Comparison of ENCODE assay signal across 1 cellular context in the genomic region with DNA sequence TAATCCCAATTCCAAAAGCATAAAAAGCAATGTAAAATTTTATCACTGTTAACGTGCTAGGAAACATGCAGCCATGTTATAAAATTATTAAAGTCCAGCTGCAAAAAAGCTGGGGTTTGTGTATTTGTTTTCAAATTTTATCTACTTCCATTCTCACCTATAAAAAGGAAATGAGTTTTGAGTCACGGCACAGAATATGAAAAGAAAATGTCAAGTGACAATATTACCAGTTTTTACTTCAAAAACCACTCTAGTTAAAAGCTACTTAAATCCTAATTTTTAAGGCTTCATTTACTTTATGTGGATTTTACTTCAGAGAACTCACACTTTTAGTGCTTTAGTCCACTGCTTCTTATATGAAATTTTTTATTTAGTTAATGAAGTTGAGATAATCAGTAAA.
TF ChIP-seq lines count a peak whose summit lies in the region.

No MANE protein-coding gene starts in this region.

TF ChIP-seq in IMR-90, 13 proteins besides CTCF, POLR2A, EP300 and RAD21:
- no peak for TF ChIP-seq MXI1 (IDR thresholded peaks at IDR 0.05; ENCODE audit: borderline replicate concordance, low read depth, low read length)
- TF ChIP-seq CEBPB (IDR thresholded peaks at IDR 0.05; ENCODE audit: low read depth, low read length), result no peak
- TF ChIP-seq RCOR1 (IDR thresholded peaks at IDR 0.05; ENCODE audit: insufficient replicate concordance, low read length), result no peak
- TF ChIP-seq SMC3 (IDR thresholded peaks at IDR 0.05; ENCODE audit: low read depth, low read length), result no peak
- TF ChIP-seq RFX5 (IDR thresholded peaks at IDR 0.05; ENCODE audit: low read depth, low read length), result no peak
- TF ChIP-seq CHD1 (IDR thresholded peaks at IDR 0.05; ENCODE audit: low read depth, low read length), result no peak
- no peak for TF ChIP-seq MAZ (IDR thresholded peaks at IDR 0.05; ENCODE audit: borderline replicate concordance, low read depth, low read length)
- TF ChIP-seq MAFK (IDR thresholded peaks at IDR 0.05; ENCODE audit: low read depth, low read length), result no peak
- TF ChIP-seq, protein P1, sequence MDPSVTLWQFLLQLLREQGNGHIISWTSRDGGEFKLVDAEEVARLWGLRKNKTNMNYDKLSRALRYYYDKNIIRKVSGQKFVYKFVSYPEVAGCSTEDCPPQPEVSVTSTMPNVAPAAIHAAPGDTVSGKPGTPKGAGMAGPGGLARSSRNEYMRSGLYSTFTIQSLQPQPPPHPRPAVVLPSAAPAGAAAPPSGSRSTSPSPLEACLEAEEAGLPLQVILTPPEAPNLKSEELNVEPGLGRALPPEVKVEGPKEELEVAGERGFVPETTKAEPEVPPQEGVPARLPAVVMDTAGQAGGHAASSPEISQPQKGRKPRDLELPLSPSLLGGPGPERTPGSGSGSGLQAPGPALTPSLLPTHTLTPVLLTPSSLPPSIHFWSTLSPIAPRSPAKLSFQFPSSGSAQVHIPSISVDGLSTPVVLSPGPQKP (IDR thresholded peaks at IDR 0.05; ENCODE audit: borderline replicate concordance, low read depth, low read length), result no peak
- no peak for TF ChIP-seq NFE2L2 (IDR thresholded peaks at IDR 0.05; ENCODE audit: low read depth, low read length)
- TF ChIP-seq BHLHE40 (IDR thresholded peaks at IDR 0.05; ENCODE audit: low read depth, low read length), result no peak
- no peak for TF ChIP-seq FOS (IDR thresholded peaks at IDR 0.05; ENCODE audit: low read depth, low read length)
- TF ChIP-seq, protein P2, sequence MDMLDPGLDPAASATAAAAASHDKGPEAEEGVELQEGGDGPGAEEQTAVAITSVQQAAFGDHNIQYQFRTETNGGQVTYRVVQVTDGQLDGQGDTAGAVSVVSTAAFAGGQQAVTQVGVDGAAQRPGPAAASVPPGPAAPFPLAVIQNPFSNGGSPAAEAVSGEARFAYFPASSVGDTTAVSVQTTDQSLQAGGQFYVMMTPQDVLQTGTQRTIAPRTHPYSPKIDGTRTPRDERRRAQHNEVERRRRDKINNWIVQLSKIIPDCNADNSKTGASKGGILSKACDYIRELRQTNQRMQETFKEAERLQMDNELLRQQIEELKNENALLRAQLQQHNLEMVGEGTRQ (IDR thresholded peaks at IDR 0.05; ENCODE audit: low read depth, low read length), result no peak
